In genomic region chr16:50473375-50473945, GRCh38 we compare ENCODE assay signal across 10 cellular contexts.
DNase-seq lines count a peak whose midpoint lies in the region; ATAC-seq and TF ChIP-seq lines count a peak whose summit lies in the region.
"Had no signal": no experiment of that assay in that cellular context is flagged by ENCODE, and none has a peak within 500 bp of the region (broad histone marks: within the 10 kb centered on the region; RNA-seq: fewer than 3 reads in every experiment).

No MANE protein-coding gene starts in this region.

- peaks cover 8% of the 10 kb centered on the region for H3K4me1 Mint-ChIP-seq in activated naive CD8-positive, alpha-beta T cell treated with anti-CD3 and anti-CD28 coated beads, Interleukin-2, amount 10 ng/mL, durations not matched to agents 7 days and 5 days
- H3K4me1 Mint-ChIP-seq in CD8-positive, alpha-beta T cell (ENCODE audit: low read depth), result peaks cover 10% of the 10 kb centered on the region

- intact Hi-C loops in CD8-positive, alpha-beta T cell (cut with DNase I, micrococcal nuclease), result no loop called here
- intact Hi-C loops in upper lobe of right lung (cut with DNase I), result no loop called here

- peaks cover 23% of the 10 kb centered on the region for H3K27me3 Mint-ChIP-seq in activated naive CD8-positive, alpha-beta T cell treated with anti-CD3 and anti-CD28 coated beads, Interleukin-2, amount 10 ng/mL, durations not matched to agents 7 days and 5 days
- peaks cover 11% of the 10 kb centered on the region for H3K27me3 Mint-ChIP-seq in CD8-positive, alpha-beta T cell (ENCODE audit: low read depth)

- no peaks in the 10 kb centered on the region for H3K36me3 ChIP-seq in CD8-positive, alpha-beta T cell (ENCODE audit: insufficient read depth, low read length)
- H3K36me3 ChIP-seq in upper lobe of right lung, result no peaks in the 10 kb centered on the region

- H3K36me3 Mint-ChIP-seq in activated naive CD8-positive, alpha-beta T cell treated with anti-CD3 and anti-CD28 coated beads, Interleukin-2, amount 10 ng/mL, durations not matched to agents 7 days and 5 days, result no peaks in the 10 kb centered on the region
- H3K36me3 Mint-ChIP-seq in CD8-positive, alpha-beta T cell, result no peaks in the 10 kb centered on the region

- no peaks in the 10 kb centered on the region for H3K27me3 ChIP-seq in CD8-positive, alpha-beta T cell (ENCODE audit: insufficient read depth, low read length)
- peaks cover 23% of the 10 kb centered on the region for H3K27me3 ChIP-seq in upper lobe of right lung

- no peak for TF ChIP-seq CTCF in CD8-positive, alpha-beta T cell (IDR thresholded peaks at IDR 0.05)
- TF ChIP-seq CTCF in upper lobe of right lung (IDR thresholded peaks at IDR 0.05), result no peak

- H3K4me1 ChIP-seq in CD8-positive, alpha-beta T cell (ENCODE audit: insufficient read depth, low read length), result no peaks in the 10 kb centered on the region
- peaks cover under 1% of the 10 kb centered on the region for H3K4me1 ChIP-seq in upper lobe of right lung

- CTCF ChIA-PET in CD8-positive, alpha-beta T cell (lab: Charles Lee), result no interaction called here

- in situ Hi-C loops in ACHN (cut with HindIII; ENCODE audit: low pct_ligation_motif_present, low pct_unique_long_range_greater_than_20kb, low sequenced_read_pairs), result no loop called here

- no peak overlapping the region for H3K4me3 ChIP-seq in CD8-positive, alpha-beta T cell (ENCODE audit: low read depth, low read length)
- H3K4me3 ChIP-seq in upper lobe of right lung, result no peak overlapping the region

- POLR2A ChIA-PET in activated naive CD8-positive, alpha-beta T cell treated with anti-CD3 and anti-CD28 coated beads, Interleukin-2, amount 10 ng/mL, durations not matched to agents 7 days and 5 days (lab: Charles Lee), result no interaction called here
- POLR2A ChIA-PET in CD8-positive, alpha-beta T cell (lab: Charles Lee), result no interaction called here

- ATAC-seq in GM19438 (IDR thresholded peaks at IDR 0.05; ENCODE audit: low read depth, unreplicated experiment) (peak; percentile 56), upper lobe of right lung (no peak)
- ATAC-seq in activated naive CD8-positive, alpha-beta T cell treated with anti-CD3 and anti-CD28 coated beads, Interleukin-2, amount 10 ng/mL, durations not matched to agents 7 days and 5 days (ENCODE audit: low read depth), result peak; percentile 60
- no peak for ATAC-seq in CD8-positive, alpha-beta T cell

- H3K4me3 Mint-ChIP-seq in activated naive CD8-positive, alpha-beta T cell treated with anti-CD3 and anti-CD28 coated beads, Interleukin-2, amount 10 ng/mL, durations not matched to agents 7 days and 5 days, result no peak overlapping the region
- no peak overlapping the region for H3K4me3 Mint-ChIP-seq in CD8-positive, alpha-beta T cell

- peak; percentile 20 for DNase-seq in ACHN
- peak; percentile 58 for DNase-seq in HPDE6-E6E7 (ENCODE audit: extremely low spot score)
- no peak for DNase-seq in activated naive CD8-positive, alpha-beta T cell treated with anti-CD3 and anti-CD28 coated beads, Interleukin-2, amount 10 ng/mL, durations not matched to agents 7 days and 5 days
- no peak for DNase-seq in CD8-positive, alpha-beta T cell
- no peak for DNase-seq in upper lobe of right lung
- DNase-seq in GDM1 (lab: John Stamatoyannopoulos, UW), result no peak
- no peak for DNase-seq in GOT3 (lab: John Stamatoyannopoulos, UW)
- DNase-seq: H7, NCI-H2081 treated with DMSO at 0.1 percent for 48 hours had no signal

- H3K27ac Mint-ChIP-seq in activated naive CD8-positive, alpha-beta T cell treated with anti-CD3 and anti-CD28 coated beads, Interleukin-2, amount 10 ng/mL, durations not matched to agents 7 days and 5 days, result no peak overlapping the region
- no peak overlapping the region for H3K27ac Mint-ChIP-seq in CD8-positive, alpha-beta T cell

- H3K9me3 ChIP-seq in CD8-positive, alpha-beta T cell (ENCODE audit: low read length), result no peaks in the 10 kb centered on the region
- H3K9me3 ChIP-seq in upper lobe of right lung, result no peaks in the 10 kb centered on the region

- H3K27ac ChIP-seq in CD8-positive, alpha-beta T cell (ENCODE audit: low read depth, low read length), result no peak overlapping the region
- H3K27ac ChIP-seq in upper lobe of right lung, result no peak overlapping the region

- no peaks in the 10 kb centered on the region for H3K9me3 Mint-ChIP-seq in activated naive CD8-positive, alpha-beta T cell treated with anti-CD3 and anti-CD28 coated beads, Interleukin-2, amount 10 ng/mL, durations not matched to agents 7 days and 5 days
- H3K9me3 Mint-ChIP-seq in CD8-positive, alpha-beta T cell, result no peaks in the 10 kb centered on the region

Comparison
In these comparisons a context has a peak if more than half of its experiments do, and no peak if none do; other contexts are left out.
1. DNase-seq: peak in ACHN (single experiment) and HPDE6-E6E7 (single experiment); none in activated naive CD8-positive, alpha-beta T cell treated with anti-CD3 and anti-CD28 coated beads, Interleukin-2, amount 10 ng/mL, durations not matched to agents 7 days and 5 days (single experiment), CD8-positive, alpha-beta T cell (0 of 7), upper lobe of right lung (single experiment), GDM1 (single experiment) and GOT3 (single experiment).
2. ATAC-seq: peak in GM19438 (single experiment) and activated naive CD8-positive, alpha-beta T cell treated with anti-CD3 and anti-CD28 coated beads, Interleukin-2, amount 10 ng/mL, durations not matched to agents 7 days and 5 days (single experiment); none in CD8-positive, alpha-beta T cell (single experiment) and upper lobe of right lung (single experiment).